ENCODE assay signal across 24 cellular contexts in genomic region chr10:35532141-35532540, GRCh38.
"Had no signal": no experiment of that assay in that cellular context is flagged by ENCODE, and none has a peak within 500 bp of the region (broad histone marks: within the 10 kb centered on the region; RNA-seq: fewer than 3 reads in every experiment).

No MANE protein-coding gene starts in this region.

- H3K4me3 ChIP-seq: adrenal gland, body of pancreas, gastroesophageal sphincter, neural progenitor cell, right lobe of liver, stomach, suprapubic skin, tibial artery had no signal

- DNase-seq: activated B cell treated with CpG ODN at 0.5 μM for 24 hours; activated CD8-positive, alpha-beta T cell treated with anti-CD3 and anti-CD28 coated beads, Interleukin-2, amount 10 ng/mL, durations not matched to agents 7 days and 5 days; activated naive CD4-positive, alpha-beta T cell treated with anti-CD3 and anti-CD28 coated beads for 36 hours; activated naive CD8-positive, alpha-beta T cell treated with anti-CD3 and anti-CD28 coated beads for 36 hours; activated T-cell treated with anti-CD3 and anti-CD28 coated beads for 4 hours; activated T-cell treated with anti-CD3 and anti-CD28 coated beads, Interleukin-2, amount 50 U/mL, for 72 hours; adrenal gland; aorta; body of pancreas; effector memory CD4-positive, alpha-beta T cell; erythroblast; kidney; left colon; mammary epithelial cell; naive thymus-derived CD8-positive, alpha-beta T cell; occipital lobe; right lobe of liver; stimulated activated CD4-positive, alpha-beta T cell treated with anti-CD3 and anti-CD28 coated beads, Interleukin-2, amount 100 ng/mL, for 48 hours; stomach; T-helper 1 cell; tibial artery had no signal
